ENCODE assay signal across 19 cellular contexts in genomic region chr1:232591344-232591743, GRCh38. TPM values are rescaled to one million over a fixed set of nuclear protein-coding genes. Genes with fewer than 3 reads are reported as not detected.
DNase-seq lines count a peak whose midpoint lies in the region; ATAC-seq, FAIRE-seq and TF ChIP-seq lines count a peak whose summit lies in the region.
"Had no signal": no experiment of that assay in that cellular context is flagged by ENCODE, and none has a peak within 500 bp of the region (broad histone marks: within the 10 kb centered on the region; RNA-seq: fewer than 3 reads in every experiment).

No MANE protein-coding gene starts in this region.

- H3K4me1 ChIP-seq in gastroesophageal sphincter (peaks cover 0 to 48% (median 14%) of the 10 kb centered on the region in 3 donors), skeletal muscle tissue (ENCODE audit: control insufficient read depth in 3 of 3, insufficient read depth in 3 of 3, low read length in 3 of 3) (peaks cover 9 to 29% (median 20%) of the 10 kb centered on the region in 3 donors), mucosa of descending colon (ENCODE audit: low read depth) (no peaks in the 10 kb centered on the region)
- H3K4me1 ChIP-seq: testis had no signal

- TF ChIP-seq CTCF in gastroesophageal sphincter (IDR thresholded peaks at IDR 0.05) (no peak), mucosa of descending colon (IDR thresholded peaks at IDR 0.05) (no peak)

- ATAC-seq in gastroesophageal sphincter (no peak), mucosa of descending colon (no peak)

- intact Hi-C loops in mucosa of descending colon (cut with DNase I, micrococcal nuclease) = no loop called here

- peak; percentile 64 for FAIRE-seq in GM19239 (lab: Jason Lieb, UNC)
- FAIRE-seq: GM12892 had no signal

- no peaks in the 10 kb centered on the region for H3K9me3 ChIP-seq in gastroesophageal sphincter
- no peaks in the 10 kb centered on the region for H3K9me3 ChIP-seq in skeletal muscle tissue (ENCODE audit: control insufficient read depth in 3 of 3, low read length in 3 of 3)
- H3K9me3 ChIP-seq in mucosa of descending colon = no peaks in the 10 kb centered on the region
- H3K9me3 ChIP-seq: testis had no signal

- H3K27me3 ChIP-seq in gastroesophageal sphincter = no peaks in the 10 kb centered on the region
- H3K27me3 ChIP-seq in skeletal muscle tissue (ENCODE audit: control insufficient read depth in 3 of 3, insufficient read depth in 3 of 3, low read length in 3 of 3) = no peaks in the 10 kb centered on the region
- H3K27me3 ChIP-seq: testis had no signal

- TF ChIP-seq EP300 in gastroesophageal sphincter (IDR thresholded peaks at IDR 0.05) = no peak

- H3K4me3 ChIP-seq in gastroesophageal sphincter = no peak overlapping the region
- no peak overlapping the region for H3K4me3 ChIP-seq in skeletal muscle tissue (ENCODE audit: low read length in 3 of 3)
- H3K4me3 ChIP-seq in mucosa of descending colon = no peak overlapping the region
- H3K4me3 ChIP-seq: coronary artery, GM23248, testis had no signal

- no peak overlapping the region for H3K9ac ChIP-seq in skeletal muscle tissue (ENCODE audit: low read depth in 1 of 3, low read length in 3 of 3)
- H3K9ac ChIP-seq: GM23248 had no signal

- H3K36me3 ChIP-seq in gastroesophageal sphincter (no peaks in the 10 kb centered on the region), skeletal muscle tissue (ENCODE audit: control insufficient read depth in 3 of 3, insufficient read depth in 3 of 3, low read length in 3 of 3) (no peaks in the 10 kb centered on the region), mucosa of descending colon (ENCODE audit: low read depth) (peaks cover 3% of the 10 kb centered on the region)

- 94 to 100% methylated on average over 1 to 2 of the region's 3 CpGs for WGBS in gastroesophageal sphincter (ENCODE audit: low coverage in 1 of 2), 2 donors

- TF ChIP-seq POLR2A in gastroesophageal sphincter (IDR thresholded peaks at IDR 0.05) = no peak

- no peak for DNase-seq in GM19239 (ENCODE audit: insufficient read length, low spot score)
- DNase-seq in NCI-H82 (lab: John Stamatoyannopoulos, UW) = peak; percentile 67
- no peak for DNase-seq in mucosa of descending colon
- no peak for DNase-seq in MV-4-11 (lab: John Stamatoyannopoulos, UW)
- no peak for DNase-seq in stimulated activated CD8-positive, alpha-beta memory T cell treated with anti-CD3 and anti-CD28 coated beads, Interleukin-4, amount 100 ng/mL, for 48 hours
- no peak for DNase-seq in cerebellar nuclear complex (lab: John Stamatoyannopoulos, UW)
- DNase-seq: activated CD4-positive, alpha-beta T cell treated with anti-CD3 and anti-CD28 coated beads for 4 hours; aorta; GM23248; mesendoderm; NCI-H1930; NCI-H510A; OCI-M1; T-helper 9 cell; testis had no signal

- H3K27ac ChIP-seq in gastroesophageal sphincter (peak overlapping the region in 3 of 4 donors; percentile 6 to 50 (median 43)), skeletal muscle tissue (ENCODE audit: low read depth, low read length) (peak overlapping the region; percentile 52)
- H3K27ac ChIP-seq: GM23248, testis had no signal

RNA-seq across cellular contexts. Expression of gene SIPA1L2, which starts 38.6 kb away (rescaled TPM):
- 10 to 100 TPM; 29.5 to 65.2 (median 32.6) TPM for total RNA-seq in gastroesophageal sphincter
- total RNA-seq in skeletal muscle tissue = 53.2 TPM
- total RNA-seq in mucosa of descending colon = 10 to 100 TPM; 78.7 to 94.4 (median 79.0) TPM
